Comparison of ENCODE assay signal across 11 cellular contexts in genomic region chr22:47605441-47605840, GRCh38.
"Had no signal": no experiment of that assay in that cellular context is flagged by ENCODE, and none has a peak within 500 bp of the region (broad histone marks: within the 10 kb centered on the region; RNA-seq: fewer than 3 reads in every experiment).

No MANE protein-coding gene starts in this region.

- H3K27ac ChIP-seq: breast epithelium, dorsolateral prefrontal cortex, esophagus muscularis mucosa, ovary, tibial artery had no signal

- H3K4me1 ChIP-seq: breast epithelium, esophagus muscularis mucosa, tibial artery had no signal

- DNase-seq: activated CD4-positive, alpha-beta T cell treated with anti-CD3 and anti-CD28 coated beads for 1 hour; activated CD4-positive, alpha-beta T cell treated with anti-CD3 and anti-CD28 coated beads, Interleukin-2, amount 50 U/mL, for 48 hours; activated naive CD4-positive, alpha-beta T cell; activated T-cell treated with anti-CD3 and anti-CD28 coated beads, Interleukin-2, amount 50 U/mL, for 72 hours; aorta; natural killer cell had no signal

- H3K9me3 Mint-ChIP-seq: natural killer cell had no signal

- H3K4me3 ChIP-seq: breast epithelium, dorsolateral prefrontal cortex, esophagus muscularis mucosa, ovary, tibial artery had no signal

- H3K27ac Mint-ChIP-seq: activated T-cell treated with anti-CD3 and anti-CD28 coated beads, Interleukin-2, amount 50 U/mL, for 72 hours; natural killer cell had no signal

- ATAC-seq: activated T-cell treated with anti-CD3 and anti-CD28 coated beads, Interleukin-2, amount 50 U/mL, for 72 hours; natural killer cell had no signal

- H3K4me1 Mint-ChIP-seq: natural killer cell had no signal

- H3K27me3 ChIP-seq: ovary had no signal

- H3K9me3 ChIP-seq: ovary had no signal

- H3K36me3 ChIP-seq: breast epithelium, esophagus muscularis mucosa, ovary, tibial artery had no signal

- H3K36me3 Mint-ChIP-seq: natural killer cell had no signal

- H3K4me3 Mint-ChIP-seq: activated T-cell treated with anti-CD3 and anti-CD28 coated beads, Interleukin-2, amount 50 U/mL, for 72 hours; natural killer cell had no signal
